Comparison of ENCODE assay signal across 25 cellular contexts in the genomic region with DNA sequence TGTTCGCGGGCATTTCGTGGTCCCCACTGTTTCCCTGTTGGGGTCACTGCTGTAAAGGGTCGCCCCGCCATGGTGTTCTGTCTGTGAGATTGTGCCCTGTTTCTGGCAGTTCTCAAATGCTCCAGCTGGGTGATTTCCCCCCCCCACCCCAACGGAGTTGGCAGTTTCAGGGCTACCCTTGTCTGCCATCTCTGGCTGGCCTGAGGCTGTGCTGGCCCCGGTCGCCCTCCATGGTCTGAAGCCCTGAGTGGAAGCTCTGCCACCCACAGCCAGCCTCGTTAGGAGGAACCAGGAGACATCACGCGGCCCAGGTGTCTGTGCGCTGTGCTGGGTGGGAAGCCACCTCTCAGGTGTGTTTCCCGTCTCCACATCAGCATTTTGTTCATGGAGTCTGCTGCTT.
"Had no signal": no experiment of that assay in that cellular context is flagged by ENCODE, and none has a peak within 500 bp of the region (broad histone marks: within the 10 kb centered on the region; RNA-seq: fewer than 3 reads in every experiment).

No MANE protein-coding gene starts in this region.

- ATAC-seq: activated CD8-positive, alpha-beta memory T cell treated with anti-CD3 and anti-CD28 coated beads, Interleukin-2, amount 10 ng/mL, durations not matched to agents 7 days and 5 days; Panc1; T-helper 17 cell had no signal

- H3K27ac ChIP-seq: brain microvascular endothelial cell, cardiac muscle cell, RWPE1 had no signal

- H3K36me3 ChIP-seq: brain microvascular endothelial cell, cardiac muscle cell had no signal

- H3K4me3 ChIP-seq: cardiac muscle cell had no signal

- H3K27me3 ChIP-seq: brain microvascular endothelial cell, cardiac muscle cell had no signal

- DNase-seq: activated B cell treated with CpG ODN at 0.5 μM for 24 hours; activated CD4-positive, alpha-beta T cell treated with anti-CD3 and anti-CD28 coated beads for 1 hour; activated CD4-positive, alpha-beta T cell treated with anti-CD3 and anti-CD28 coated beads, Interleukin-2, amount 10 ng/mL, durations not matched to agents 24 days and 14 days; activated CD4-positive, alpha-beta T cell treated with anti-CD3 and anti-CD28 coated beads, Interleukin-2, amount 50 U/mL, for 48 hours; activated CD8-positive, alpha-beta memory T cell treated with anti-CD3 and anti-CD28 coated beads, Interleukin-2, amount 10 ng/mL, durations not matched to agents 7 days and 5 days; activated effector memory CD4-positive, alpha-beta T cell treated with anti-CD3 and anti-CD28 coated beads, Interleukin-2, amount 50 U/mL, for 16 hours; activated naive CD4-positive, alpha-beta T cell treated with Interleukin-2 at 50 U/mL for 16 hours; activated T-cell treated with anti-CD3 and anti-CD28 coated beads, Interleukin-2, amount 50 U/mL, for 24 hours; brain microvascular endothelial cell; Kasumi-1; NCI-H1105 treated with DMSO at 0.1 percent for 48 hours; NCI-H146; NCI-H187 treated with DMSO at 0.1 percent for 48 hours; NCI-H2081 treated with DMSO at 0.1 percent for 48 hours; NCI-H345; NCI-H510A; NCI-H526 treated with DMSO at 0.1 percent for 48 hours; NCI-H82; SHP77 treated with DMSO at 0.1 percent for 48 hours; T-helper 17 cell; T-helper 9 cell had no signal

- FAIRE-seq: TTC549 had no signal
